1 cellular context compared by ENCODE assay signal in genomic region chr1:182015360-182015759, GRCh38.
TF ChIP-seq lines count a peak whose summit lies in the region.

No MANE protein-coding gene starts in this region.

TF ChIP-seq in GM12878, 131 proteins besides CTCF, POLR2A, EP300 and RAD21 (continued from another document):
- no peak for TF ChIP-seq REST (IDR thresholded peaks at IDR 0.05; ENCODE audit: low read depth, low read length)
- TF ChIP-seq WRNIP1 (IDR thresholded peaks at IDR 0.05; ENCODE audit: borderline replicate concordance, low read depth, low read length) = no peak
- no peak for TF ChIP-seq ZBTB33 (IDR thresholded peaks at IDR 0.05)
- no peak for TF ChIP-seq ZNF274 (IDR thresholded peaks at IDR 0.05; ENCODE audit: insufficient read depth, insufficient read length)
- TF ChIP-seq IKZF1 (conservative IDR thresholded peaks at IDR 0.05) = no peak
- no peak for TF ChIP-seq PRDM15 (CRISPR knock-in tag; IDR thresholded peaks at IDR 0.05)
- no peak for TF ChIP-seq CHD2 (IDR thresholded peaks at IDR 0.05; ENCODE audit: borderline replicate concordance, low read depth, low read length)
- TF ChIP-seq SMAD1 (IDR thresholded peaks at IDR 0.05; ENCODE audit: low read depth, partially characterized antibody) = no peak
- no peak for TF ChIP-seq ZNF207 (IDR thresholded peaks at IDR 0.05; ENCODE audit: borderline replicate concordance)
- TF ChIP-seq RELB (IDR thresholded peaks at IDR 0.05; ENCODE audit: low read depth) = no peak
- TF ChIP-seq RELA (IDR thresholded peaks at IDR 0.05; ENCODE audit: borderline replicate concordance, partially characterized antibody) = no peak
- TF ChIP-seq NRF1 (conservative IDR thresholded peaks at IDR 0.05; ENCODE audit: low read depth, low read length) = no peak
